Comparison of ENCODE assay signal across 9 cellular contexts in the genomic region with DNA sequence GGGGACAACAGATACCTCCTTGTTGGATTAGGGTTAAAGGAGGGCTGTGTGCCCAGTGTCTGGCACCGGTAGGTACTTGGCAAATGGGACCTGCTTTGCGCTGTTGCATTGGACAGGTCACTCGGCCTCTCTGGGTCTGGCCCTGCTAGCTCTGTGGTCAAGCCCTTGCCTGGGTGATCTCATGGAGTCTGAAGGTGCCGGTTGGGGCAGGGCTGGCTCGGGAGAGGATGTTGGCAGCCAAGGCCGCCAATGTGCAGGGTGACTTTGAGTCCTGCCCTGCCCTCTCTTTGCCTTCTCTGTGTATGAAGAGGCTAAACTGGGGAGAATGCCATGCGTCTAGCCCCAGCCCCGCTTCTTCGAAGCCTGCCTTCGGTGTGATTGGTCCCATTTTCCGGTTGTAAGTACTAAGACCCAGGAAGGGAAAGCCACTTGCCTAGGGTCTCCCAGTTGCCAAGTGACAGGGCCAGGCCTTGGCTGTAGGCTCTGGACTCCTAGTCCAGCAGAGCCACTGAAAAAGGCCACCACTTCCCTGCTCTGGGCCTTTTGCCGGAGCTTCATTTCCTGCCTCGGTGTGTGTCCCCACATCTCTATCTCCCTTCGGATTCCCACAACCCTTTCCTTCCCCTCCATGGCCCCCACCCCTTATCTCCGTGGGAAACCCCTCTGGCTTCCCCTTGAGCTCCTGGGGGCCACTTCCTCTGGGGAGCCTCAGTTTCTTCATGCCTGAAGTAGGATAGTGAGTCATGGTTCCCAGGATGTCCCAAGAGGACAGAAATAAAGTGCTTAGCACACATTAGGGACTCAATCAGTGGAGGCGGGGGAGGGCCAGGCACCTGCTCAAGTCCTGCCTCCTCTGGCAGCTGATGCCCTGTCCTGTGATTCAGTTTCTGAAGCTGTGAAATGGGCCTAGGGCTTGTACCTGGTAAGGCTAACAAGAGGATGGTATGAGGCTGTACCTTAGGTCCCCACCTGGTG. TPM values are rescaled to one million over a fixed set of nuclear protein-coding genes. Genes with fewer than 3 reads are reported as not detected.
A peak's percentile ranks its signal among the peaks of the same experiment; 100 is the strongest.
DNase-seq lines count a peak whose midpoint lies in the region; ATAC-seq, FAIRE-seq and TF ChIP-seq lines count a peak whose summit lies in the region.
"Had no signal": no experiment of that assay in that cellular context is flagged by ENCODE, and none has a peak within 500 bp of the region (broad histone marks: within the 10 kb centered on the region; RNA-seq: fewer than 3 reads in every experiment).

No MANE protein-coding gene starts in this region.

- peaks cover 0 to 28% (median 0%) of the 10 kb centered on the region in 3 donors for H3K36me3 ChIP-seq in tibial nerve

- H3K9me3 Mint-ChIP-seq in stimulated activated memory B cell treated with anti-CD40 and anti-IgM and Interleukin-4, amounts not matched to agents 10 μg/mL and 1 μg/mL and 100 μg/mL, for 72 hours: no peaks in the 10 kb centered on the region
- H3K9me3 Mint-ChIP-seq: activated CD4-positive, alpha-beta memory T cell treated with anti-CD3 and anti-CD28 coated beads, Interleukin-2, amount 10 ng/mL, durations not matched to agents 7 days and 5 days had no signal

- TF ChIP-seq EP300 in tibial nerve (IDR thresholded peaks at IDR 0.05): no peak

- no peak for ATAC-seq in stimulated activated memory B cell treated with anti-CD40 and anti-IgM and Interleukin-4, amounts not matched to agents 10 μg/mL and 1 μg/mL and 100 μg/mL, for 72 hours
- no peak for ATAC-seq in HG03378 (IDR thresholded peaks at IDR 0.05; ENCODE audit: unreplicated experiment)
- ATAC-seq: stimulated activated naive CD8-positive, alpha-beta T cell treated with anti-CD3 and anti-CD28 coated beads, Interleukin-15, Interleukin-2, amounts not matched to agents 100 U/mL and 50 U/mL, for 24 hours had no signal

- peaks cover 71% of the 10 kb centered on the region for H3K4me1 Mint-ChIP-seq in stimulated activated memory B cell treated with anti-CD40 and anti-IgM and Interleukin-4, amounts not matched to agents 10 μg/mL and 1 μg/mL and 100 μg/mL, for 72 hours

- FAIRE-seq in RCC 7860 (lab: Jason Lieb, UNC): peak; percentile 2

- H3K4me3 Mint-ChIP-seq in stimulated activated memory B cell treated with anti-CD40 and anti-IgM and Interleukin-4, amounts not matched to agents 10 μg/mL and 1 μg/mL and 100 μg/mL, for 72 hours: peak overlapping the region; percentile 33
- H3K4me3 Mint-ChIP-seq: activated CD4-positive, alpha-beta memory T cell treated with anti-CD3 and anti-CD28 coated beads, Interleukin-2, amount 10 ng/mL, durations not matched to agents 7 days and 5 days had no signal

- H3K27me3 ChIP-seq in tibial nerve: no peaks in the 10 kb centered on the region

- H3K9me3 ChIP-seq in tibial nerve: no peaks in the 10 kb centered on the region

- peak overlapping the region in 1 of 4 donors; percentile 63 for H3K27ac ChIP-seq in tibial nerve

- H3K27me3 Mint-ChIP-seq in stimulated activated memory B cell treated with anti-CD40 and anti-IgM and Interleukin-4, amounts not matched to agents 10 μg/mL and 1 μg/mL and 100 μg/mL, for 72 hours: no peaks in the 10 kb centered on the region
- H3K27me3 Mint-ChIP-seq: activated CD4-positive, alpha-beta memory T cell treated with anti-CD3 and anti-CD28 coated beads, Interleukin-2, amount 10 ng/mL, durations not matched to agents 7 days and 5 days had no signal

- WGBS in tibial nerve, 2 donors: 60 to 68% methylated on average over 15 of the region's 16 CpGs

- H3K4me3 ChIP-seq in GM12865 (ENCODE audit: low read depth, low read length) (peak overlapping the region; percentile 12), fibroblast of pulmonary artery (replicated peaks; ENCODE audit: low read depth, low read length) (no peak overlapping the region), tibial nerve (no peak overlapping the region)

- TF ChIP-seq CTCF in GM12865 (IDR thresholded peaks at IDR 0.05; ENCODE audit: insufficient read depth, low read depth, low read length, missing control alignments) (no peak), fibroblast of pulmonary artery (IDR thresholded peaks at IDR 0.05; ENCODE audit: low read length, missing control alignments) (no peak), GM13977 (IDR thresholded peaks at IDR 0.05; ENCODE audit: extremely low read depth, insufficient read depth, missing control alignments) (no peak), tibial nerve (IDR thresholded peaks at IDR 0.05) (no peak)

- no peak for TF ChIP-seq POLR2A in tibial nerve (IDR thresholded peaks at IDR 0.05)

- in situ Hi-C loops in GM13977 (cut with MboI; ENCODE audit: low pct_unique_long_range_greater_than_20kb, low sequenced_read_pairs, unreplicated experiment): no loop called here

- H3K27ac Mint-ChIP-seq in stimulated activated memory B cell treated with anti-CD40 and anti-IgM and Interleukin-4, amounts not matched to agents 10 μg/mL and 1 μg/mL and 100 μg/mL, for 72 hours: peak overlapping the region; percentile 38
- H3K27ac Mint-ChIP-seq: activated CD4-positive, alpha-beta memory T cell treated with anti-CD3 and anti-CD28 coated beads, Interleukin-2, amount 10 ng/mL, durations not matched to agents 7 days and 5 days had no signal

- peaks cover 0 to 28% (median 16%) of the 10 kb centered on the region in 4 donors for H3K4me1 ChIP-seq in tibial nerve

- DNase-seq in GM12865 (ENCODE audit: low read depth) (peak; percentile 64), RCC 7860 (ENCODE audit: low spot score) (peak; percentile 48), fibroblast of pulmonary artery (ENCODE audit: low read depth) (peak; percentile 68), GM13977 (ENCODE audit: low spot score) (no peak), tibial nerve (ENCODE audit: low spot score in 2 of 2) (no peak)
- DNase-seq: activated CD4-positive, alpha-beta memory T cell treated with anti-CD3 and anti-CD28 coated beads, Interleukin-2, amount 10 ng/mL, durations not matched to agents 7 days and 5 days; stimulated activated naive CD8-positive, alpha-beta T cell treated with anti-CD3 and anti-CD28 coated beads, Interleukin-15, Interleukin-2, amounts not matched to agents 100 U/mL and 50 U/mL, for 24 hours had no signal

- peaks cover 47% of the 10 kb centered on the region for H3K36me3 Mint-ChIP-seq in stimulated activated memory B cell treated with anti-CD40 and anti-IgM and Interleukin-4, amounts not matched to agents 10 μg/mL and 1 μg/mL and 100 μg/mL, for 72 hours

RNA-seq across cellular contexts. Expression of a gene that starts 3.9 kb away (rescaled TPM):
- total RNA-seq in tibial nerve: 10 to 100 TPM; 23.4 to 36.9 (median 29.0) TPM

Comparison
In these comparisons a context has a peak if more than half of its experiments do, and no peak if none do; other contexts are left out.
1. DNase-seq: peak in GM12865 (single experiment), RCC 7860 (single experiment) and fibroblast of pulmonary artery (single experiment); none in GM13977 (single experiment) and tibial nerve (0 of 2).